Comparison of ENCODE assay signal across 8 cellular contexts in genomic region chr7:101217388-101218235, GRCh38. TPM values are rescaled to one million over a fixed set of nuclear protein-coding genes. Genes with fewer than 3 reads are reported as not detected.
DNase-seq lines count a peak whose midpoint lies in the region; ATAC-seq, FAIRE-seq and TF ChIP-seq lines count a peak whose summit lies in the region.

PLOD3 (minus strand) TSS chr7:101217581; CDS start chr7:101217274, 307 bp downstream.
ZNHIT1 (plus strand) TSS chr7:101218165; CDS start chr7:101218196, 31 bp downstream.

- H3K4me3 ChIP-seq in keratinocyte (ENCODE audit: control insufficient read depth in 2 of 3, extremely low read depth in 1 of 3, insufficient read depth in 2 of 3, low read depth in 1 of 3, low read length in 3 of 3): peak within 1 kb of the TSS; percentile 81 to 94 (median 91)

- peaks cover 12 to 17% of the 10 kb centered on the region in 2 experiments for H3K36me3 ChIP-seq in keratinocyte (ENCODE audit: control insufficient read depth in 2 of 2, extremely low read depth in 1 of 2, insufficient read depth in 2 of 2, low read length in 2 of 2)

- H3K9me1 ChIP-seq in keratinocyte (ENCODE audit: control insufficient read depth, extremely low read depth, insufficient read depth, low read length): no peaks in the 10 kb centered on the region

- H3K27me3 ChIP-seq in keratinocyte (ENCODE audit: control insufficient read depth, extremely low read depth, insufficient read depth, low read length): no peaks in the 10 kb centered on the region

- peak; percentile 83 for FAIRE-seq in keratinocyte (lab: Jason Lieb, UNC)

- dilution Hi-C loops in keratinocyte (cut with MboI; ENCODE audit: extremely low pct_ligation_motif_present, low sequenced_read_pairs): no loop called here

- ATAC-seq in HG03432 (IDR thresholded peaks at IDR 0.05; ENCODE audit: unreplicated experiment): peak; percentile 62

- peak within 1 kb of the TSS; percentile 93 for H2AFZ ChIP-seq in keratinocyte (ENCODE audit: control insufficient read depth, low read length)

- peak within 1 kb of the TSS; percentile 85 for H3K9ac ChIP-seq in keratinocyte (ENCODE audit: control insufficient read depth, extremely low read depth, insufficient read depth, low read length)

- TF ChIP-seq POLR2A in GM19099 (IDR thresholded peaks at IDR 0.05; ENCODE audit: extremely low read depth, insufficient read length, low read depth): peak; percentile 48

- no peaks in the 10 kb centered on the region for H3K9me3 ChIP-seq in keratinocyte (ENCODE audit: control insufficient read depth, low read depth, low read length)

- TF ChIP-seq CTCF in keratinocyte (optimal IDR thresholded peaks at IDR 0.05 in 1 of 3, IDR thresholded peaks at IDR 0.05 in 1 of 3, conservative IDR thresholded peaks at IDR 0.05 in 1 of 3; ENCODE audit: extremely low read depth in 1 of 3, insufficient read depth in 2 of 3, low read length in 3 of 3): peak in 1 of 3 experiments; percentile 22

- peak; percentile 99 for DNase-seq in AG20443 (ENCODE audit: low spot score)
- DNase-seq in NCI-H510A (lab: John Stamatoyannopoulos, UW): peak; percentile 80
- peak; percentile 93 for DNase-seq in activated CD4-positive, alpha-beta T cell treated with anti-CD3 and anti-CD28 coated beads for 1 hour
- peak; percentile 98 for DNase-seq in cerebellum (ENCODE audit: low spot score)
- peak; percentile 92 for DNase-seq in keratinocyte (ENCODE audit: low read depth, low spot score)
- DNase-seq in stimulated activated CD4-positive, alpha-beta T cell treated with anti-CD3 and anti-CD28 coated beads, Interleukin-15, amount 100 ng/mL, for 1 hour (ENCODE audit: low read depth in 1 of 2, low spot score in 1 of 2): peak; percentile 84 to 88

- no peaks in the 10 kb centered on the region for H4K20me1 ChIP-seq in keratinocyte (ENCODE audit: control insufficient read depth, extremely low read depth, insufficient read depth, low read length)

- H3K4me1 ChIP-seq in keratinocyte (ENCODE audit: control insufficient read depth, extremely low read depth, insufficient read depth, low read length): peaks cover 14% of the 10 kb centered on the region

- peak within 1 kb of the TSS; percentile 94 for H3K27ac ChIP-seq in keratinocyte (ENCODE audit: control insufficient read depth, insufficient read depth, low read length)

- peaks cover 60% of the 10 kb centered on the region for H3K79me2 ChIP-seq in keratinocyte (ENCODE audit: control insufficient read depth, insufficient read depth, low read length)

- H3K4me2 ChIP-seq in keratinocyte (ENCODE audit: control insufficient read depth, extremely low read depth, insufficient read depth, low read depth, low read length): peak within 1 kb of the TSS; percentile 98

RNA-seq across cellular contexts. Expression of gene PLOD3, which starts in this region (rescaled TPM):
- total RNA-seq in cerebellum: 13.4 TPM
- 31.6 to 71.6 TPM (median 36.1 TPM) in 3 replicates for polyA plus RNA-seq in keratinocyte
- 14.8 TPM for polyA plus RNA-seq in keratinocyte (2011; ENCODE audit: low read depth)
- 17.6 and 31.6 TPM in 2 replicates for polyA plus RNA-seq in keratinocyte (2011; cell fraction: cytosol; rRNA removed)
- 138 and 165 TPM in 2 replicates for polyA plus RNA-seq in keratinocyte (2011; cell fraction: nucleus; rRNA removed)
- polyA plus RNA-seq in keratinocyte (2012; ENCODE audit: low replicate concordance): 34.7 and 74.5 TPM in 2 replicates
- polyA minus RNA-seq in keratinocyte: 27.8 to 135 TPM (median 43.3 TPM) in 3 replicates
- 52.4 TPM for polyA minus RNA-seq in keratinocyte (2011; cell fraction: cytosol; rRNA and poly(A)+ RNA removed)
- polyA minus RNA-seq in keratinocyte (2011; cell fraction: nucleus; rRNA and poly(A)+ RNA removed): 99.9 and 133 TPM in 2 replicates

RNA-seq across cellular contexts. Expression of gene ZNHIT1, which starts in this region (rescaled TPM):
- total RNA-seq in cerebellum: 22.0 TPM
- polyA plus RNA-seq in keratinocyte: 46.4 to 63.1 TPM (median 47.5 TPM) in 3 replicates
- 32.4 TPM for polyA plus RNA-seq in keratinocyte (2011; ENCODE audit: low read depth)
- 43.9 and 79.2 TPM in 2 replicates for polyA plus RNA-seq in keratinocyte (2011; cell fraction: cytosol; rRNA removed)
- 36.1 and 48.3 TPM in 2 replicates for polyA plus RNA-seq in keratinocyte (2011; cell fraction: nucleus; rRNA removed)
- 54.6 and 83.6 TPM in 2 replicates for polyA plus RNA-seq in keratinocyte (2012; ENCODE audit: low replicate concordance)
- polyA minus RNA-seq in keratinocyte: 20.8 to 35.2 TPM (median 27.4 TPM) in 3 replicates
- 88.1 TPM for polyA minus RNA-seq in keratinocyte (2011; cell fraction: cytosol; rRNA and poly(A)+ RNA removed)
- 11.7 and 14.6 TPM in 2 replicates for polyA minus RNA-seq in keratinocyte (2011; cell fraction: nucleus; rRNA and poly(A)+ RNA removed)

Comparison
In these comparisons a context has a peak if more than half of its experiments do, and no peak if none do; other contexts are left out.
1. Peak in every context shown above with its lines: DNase-seq, ATAC-seq, H3K4me3 ChIP-seq and H3K27ac ChIP-seq.